1 cellular context compared by ENCODE assay signal in genomic region chr10:69179743-69180524, GRCh38.
TF ChIP-seq lines count a peak whose summit lies in the region.

SUPV3L1 (plus strand) TSS chr10:69180234; CDS start chr10:69180292, 58 bp downstream.

TF ChIP-seq in WTC11, 78 proteins besides CTCF, POLR2A, EP300 and RAD21 (continued from another document and continues in another):
- TF ChIP-seq AR (CRISPR knock-in tag; IDR thresholded peaks at IDR 0.05) (no peak), ZNF219 (CRISPR knock-in tag; IDR thresholded peaks at IDR 0.05; ENCODE audit: borderline replicate concordance) (no peak), E2F1 (CRISPR knock-in tag; IDR thresholded peaks at IDR 0.05) (no peak), PREB (CRISPR knock-in tag; IDR thresholded peaks at IDR 0.05; ENCODE audit: borderline replicate concordance) (no peak), USF2 (CRISPR knock-in tag; IDR thresholded peaks at IDR 0.05) (peak; percentile 98), ZNF671 (CRISPR knock-in tag; IDR thresholded peaks at IDR 0.05) (no peak), ZNF416 (CRISPR knock-in tag; IDR thresholded peaks at IDR 0.05) (no peak), ZNF423 (CRISPR knock-in tag; IDR thresholded peaks at IDR 0.05) (no peak), FOXP1 (CRISPR knock-in tag; IDR thresholded peaks at IDR 0.05; ENCODE audit: borderline replicate concordance) (peak; percentile 23; the same call in 1 of the 2 replicates), NR2C2 (CRISPR knock-in tag; IDR thresholded peaks at IDR 0.05) (no peak), ZNF281 (CRISPR knock-in tag; IDR thresholded peaks at IDR 0.05) (no peak), ZNF317 (CRISPR knock-in tag; IDR thresholded peaks at IDR 0.05; ENCODE audit: borderline replicate concordance, low read depth) (no peak), ELF4 (CRISPR knock-in tag; IDR thresholded peaks at IDR 0.05; ENCODE audit: low read depth) (no peak), ZNF121 (CRISPR knock-in tag; IDR thresholded peaks at IDR 0.05) (no peak), MXD4 (CRISPR knock-in tag; IDR thresholded peaks at IDR 0.05; ENCODE audit: borderline replicate concordance) (no peak), SP1 (CRISPR knock-in tag; conservative IDR thresholded peaks at IDR 0.05) (peak; percentile 23; the same call in 1 of the 2 replicates), E2F4 (CRISPR knock-in tag; IDR thresholded peaks at IDR 0.05; ENCODE audit: borderline replicate concordance, low read depth) (no peak), USF1 (CRISPR knock-in tag; IDR thresholded peaks at IDR 0.05) (peak; percentile 99), E2F5 (CRISPR knock-in tag; IDR thresholded peaks at IDR 0.05) (peak; percentile 46; the same call in 1 of the 2 replicates), ZSCAN18 (CRISPR knock-in tag; IDR thresholded peaks at IDR 0.05) (no peak), TEAD4 (CRISPR knock-in tag; IDR thresholded peaks at IDR 0.05) (no peak), KAT7 (CRISPR knock-in tag; IDR thresholded peaks at IDR 0.05; ENCODE audit: borderline replicate concordance) (peak; percentile 91), EMX1 (CRISPR knock-in tag; IDR thresholded peaks at IDR 0.05) (no peak), STAT6 (CRISPR knock-in tag; conservative IDR thresholded peaks at IDR 0.05; ENCODE audit: low read depth) (no peak), TP53 (CRISPR knock-in tag; IDR thresholded peaks at IDR 0.05) (no peak), AFF4 (CRISPR knock-in tag; IDR thresholded peaks at IDR 0.05; ENCODE audit: borderline replicate concordance) (no peak), RELA (CRISPR knock-in tag; IDR thresholded peaks at IDR 0.05; ENCODE audit: borderline replicate concordance) (0 out of 2 replicates have a peak, but pooled peaks have one; percentile 53), CREB1 (CRISPR knock-in tag; IDR thresholded peaks at IDR 0.05) (peak; percentile 64; the same call in 1 of the 2 replicates), ZBTB21 (CRISPR knock-in tag; IDR thresholded peaks at IDR 0.05; ENCODE audit: borderline replicate concordance) (no peak), ESRRA (CRISPR knock-in tag; IDR thresholded peaks at IDR 0.05; ENCODE audit: borderline replicate concordance) (0 out of 2 replicates have a peak, but pooled peaks have one; percentile 32), ZNF138 (CRISPR knock-in tag; conservative IDR thresholded peaks at IDR 0.05) (no peak)
